In the genomic region with DNA sequence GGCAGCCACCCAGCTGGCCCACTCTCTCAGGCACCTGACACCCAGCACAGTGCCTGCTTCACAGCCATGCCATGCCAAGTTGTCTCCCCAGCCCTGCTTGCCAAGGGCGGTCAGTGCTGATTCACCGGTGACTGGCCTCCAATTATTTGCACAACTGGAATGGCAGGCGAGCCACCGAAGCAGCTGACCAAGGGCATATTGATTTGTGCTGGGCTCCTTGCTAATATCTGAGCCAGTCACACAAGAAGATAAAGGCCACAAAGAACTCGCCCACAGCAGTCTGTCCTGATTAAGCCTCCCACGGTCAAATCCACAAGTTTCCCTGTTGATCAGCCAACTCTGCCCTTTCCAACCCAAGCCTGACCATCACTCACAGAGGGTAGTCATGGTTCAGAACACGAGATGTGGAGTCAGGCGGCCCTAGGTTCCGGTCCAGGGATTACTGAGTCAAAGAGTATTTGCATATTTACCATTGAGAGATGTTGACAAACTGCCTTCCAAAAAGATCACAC, we compare ENCODE assay signal across 12 cellular contexts. TPM values are rescaled to one million over a fixed set of nuclear protein-coding genes. Genes with fewer than 3 reads are reported as not detected.
DNase-seq lines count a peak whose midpoint lies in the region; ATAC-seq and TF ChIP-seq lines count a peak whose summit lies in the region.
"Had no signal": no experiment of that assay in that cellular context is flagged by ENCODE, and none has a peak within 500 bp of the region (broad histone marks: within the 10 kb centered on the region; RNA-seq: fewer than 3 reads in every experiment).

No MANE protein-coding gene starts in this region.

- no peaks in the 10 kb centered on the region for H4K20me1 ChIP-seq in GM23338 (replicated peaks; ENCODE audit: insufficient read depth)

- TF ChIP-seq CTCF in heart right ventricle (IDR thresholded peaks at IDR 0.05) (no peak), upper lobe of right lung (IDR thresholded peaks at IDR 0.05) (no peak), GM23338 (conservative IDR thresholded peaks at IDR 0.05; ENCODE audit: low read depth in 2 of 2) (no peak)

- H3K4me1 ChIP-seq in SJSA1 (replicated peaks) (peaks cover 19% of the 10 kb centered on the region), heart right ventricle (peaks cover 0 to 26% (median 5%) of the 10 kb centered on the region in 9 donors), upper lobe of right lung (no peaks in the 10 kb centered on the region), GM23338 (ENCODE audit: insufficient read depth) (no peaks in the 10 kb centered on the region; the same call in 1 of the 2 replicates)

- WGBS in heart right ventricle, 2 donors: 58 to 65% methylated on average over 9 of the region's 9 CpGs

- no peaks in the 10 kb centered on the region for H3K27me3 ChIP-seq in SJSA1 (replicated peaks)
- H3K27me3 ChIP-seq in heart right ventricle: no peaks in the 10 kb centered on the region
- H3K27me3 ChIP-seq in upper lobe of right lung: no peaks in the 10 kb centered on the region
- H3K27me3 ChIP-seq in GM23338 (ENCODE audit: insufficient read depth): no peaks in the 10 kb centered on the region

- peaks cover 22% of the 10 kb centered on the region for H3K4me1 Mint-ChIP-seq in GM23338

- H3K9me3 Mint-ChIP-seq in GM23338: no peaks in the 10 kb centered on the region

- no peaks in the 10 kb centered on the region for H3K79me2 ChIP-seq in GM23338 (replicated peaks; ENCODE audit: insufficient read depth)

- H3K27me3 Mint-ChIP-seq in GM23338 (ENCODE audit: insufficient read depth, low read depth, poor library complexity): peaks cover 7% of the 10 kb centered on the region

- ATAC-seq in Right ventricle myocardium inferior (peak; percentile 71), heart right ventricle (peak; percentile 35 to 88 (median 78)), upper lobe of right lung (peak; percentile 11), GM23338 (no peak), HG02981 (IDR thresholded peaks at IDR 0.05; ENCODE audit: unreplicated experiment) (no peak)

- no peak for DNase-seq in Right ventricle myocardium inferior (ENCODE audit: missing footprints)
- no peak for DNase-seq in cardiac septum (ENCODE audit: low spot score)
- DNase-seq in SJSA1 (ENCODE audit: low read depth in 1 of 2, low spot score in 2 of 2): no peak
- DNase-seq in heart right ventricle: peak; percentile 60 to 73
- DNase-seq in upper lobe of right lung: no peak
- no peak for DNase-seq in GM23338 (ENCODE audit: low spot score)
- no peak for DNase-seq in stimulated activated CD4-positive, alpha-beta T cell treated with anti-CD3 and anti-CD28 coated beads, Interleukin-12 subunit alpha, Interleukin-12 subunit beta, amount 100 ng/mL, for 4 hours
- DNase-seq: activated CD4-positive, alpha-beta T cell treated with anti-CD3 and anti-CD28 coated beads for 48 hours; KG1; midbrain; stimulated activated CD4-positive, alpha-beta T cell treated with anti-CD3 and anti-CD28 coated beads, Interleukin-4, amount 100 ng/mL, for 1 hour had no signal

- H3F3A ChIP-seq in GM23338 (replicated peaks; ENCODE audit: low read depth): 0 out of 2 replicates have a peak, but pooled peaks cover 9% of the 10 kb centered on the region

- H3K9me2 ChIP-seq in GM23338 (ENCODE audit: insufficient read depth): no peaks in the 10 kb centered on the region

- H3K27ac ChIP-seq in SJSA1 (peak overlapping the region; percentile 10), heart right ventricle (peak overlapping the region in 6 of 10 donors; percentile 45 to 79 (median 66)), upper lobe of right lung (no peak overlapping the region), GM23338 (ENCODE audit: low read depth) (no peak overlapping the region)

- no peaks in the 10 kb centered on the region for H3K36me3 Mint-ChIP-seq in GM23338 (ENCODE audit: low read depth)

- no peak overlapping the region for H3K27ac Mint-ChIP-seq in GM23338

- no peak overlapping the region for H3K4me3 Mint-ChIP-seq in GM23338

- no peak overlapping the region for H2AFZ ChIP-seq in GM23338

- intact Hi-C loops in Right ventricle myocardium inferior (cut with DNase I): no loop called here
- intact Hi-C loops in cardiac septum (cut with DNase I): no loop called here
- intact Hi-C loops in heart right ventricle (cut with DNase I): no loop called here
- intact Hi-C loops in upper lobe of right lung (cut with DNase I): no loop called here

- no peak overlapping the region for H3K4me2 ChIP-seq in GM23338

- no peaks in the 10 kb centered on the region for H3K9me3 ChIP-seq in SJSA1 (replicated peaks)
- no peaks in the 10 kb centered on the region for H3K9me3 ChIP-seq in heart right ventricle
- H3K9me3 ChIP-seq in upper lobe of right lung: no peaks in the 10 kb centered on the region

- H3K36me3 ChIP-seq in SJSA1 (no peaks in the 10 kb centered on the region), heart right ventricle (no peaks in the 10 kb centered on the region), upper lobe of right lung (no peaks in the 10 kb centered on the region), GM23338 (ENCODE audit: insufficient read depth) (no peaks in the 10 kb centered on the region)

- no peak overlapping the region for H3K4me3 ChIP-seq in SJSA1
- H3K4me3 ChIP-seq in heart right ventricle: no peak overlapping the region
- H3K4me3 ChIP-seq in upper lobe of right lung: no peak overlapping the region
- no peak overlapping the region for H3K4me3 ChIP-seq in GM23338

TF ChIP-seq in GM23338, 12 proteins besides CTCF, POLR2A, EP300 and RAD21:
- TF ChIP-seq JUNB (IDR thresholded peaks at IDR 0.05; ENCODE audit: unreplicated experiment): no peak

RNA-seq across cellular contexts. Expression of a gene that starts 6.4 kb away (rescaled TPM):
- total RNA-seq in Right ventricle myocardium inferior (25.3 TPM), cardiac septum (24.1 TPM), heart right ventricle (10 to 100 TPM; 11.1 to 33.5 (median 25.1) TPM), upper lobe of right lung (44.7 TPM)
- 3.5 and 4.6 TPM in 2 replicates for total RNA-seq in SJSA1 (2014; rRNA removed; shearing (Covaris generic))
- polyA plus RNA-seq in heart right ventricle (10 to 100 TPM in 1 of 2 donors, 1 to 10 TPM in 1; 6.7 to 13.0 TPM), GM23338 (2016; fragmentation: Nextera tagmentation; extraction: Ambion mirVana) (11.2 and 11.5 TPM in 2 replicates)
- total RNA-seq in GM23338 (2014; rRNA removed; shearing (Covaris generic)): 21.5 and 22.4 TPM in 2 replicates

RNA-seq across cellular contexts. Expression of a gene that starts 49.5 kb away (rescaled TPM):
- 11.9 TPM for total RNA-seq in Right ventricle myocardium inferior
- total RNA-seq in cardiac septum: 14.9 TPM
- 20.4 and 24.5 TPM in 2 replicates for total RNA-seq in SJSA1 (2014; rRNA removed; shearing (Covaris generic))
- 10 to 100 TPM in 8 of 10 donors, 1 to 10 TPM in 2; 7.2 to 15.4 (median 12.3) TPM for total RNA-seq in heart right ventricle
- 10 to 100 TPM; 16.7 to 31.1 TPM for polyA plus RNA-seq in heart right ventricle
- total RNA-seq in upper lobe of right lung: 37.1 TPM
- total RNA-seq in GM23338 (2014; rRNA removed; shearing (Covaris generic)): 29.0 and 36.6 TPM in 2 replicates
- 92.2 and 92.4 TPM in 2 replicates for polyA plus RNA-seq in GM23338 (2016; fragmentation: Nextera tagmentation; extraction: Ambion mirVana)

RNA-seq across cellular contexts. Expression of a gene that starts 56.6 kb away (rescaled TPM):
- total RNA-seq in Right ventricle myocardium inferior (not detected), cardiac septum (0.57 TPM), heart right ventricle (under 1 TPM in 7 of 10 donors, not detected in 3; 0.25 to 0.59 (median 0.47) TPM), upper lobe of right lung (3.5 TPM)
- total RNA-seq in SJSA1 (2014; rRNA removed; shearing (Covaris generic)): 1.6 and 18.4 TPM in 2 replicates
- polyA plus RNA-seq in heart right ventricle (under 1 TPM in 1 of 2 donors, not detected in 1; 0.28 TPM), GM23338 (2016; fragmentation: Nextera tagmentation; extraction: Ambion mirVana) (19.5 and 25.1 TPM in 2 replicates)
- 7.5 and 13.4 TPM in 2 replicates for total RNA-seq in GM23338 (2014; rRNA removed; shearing (Covaris generic))

Comparison
In these comparisons a context has a peak if more than half of its experiments do, and no peak if none do; other contexts are left out.
1. DNase-seq: peak in heart right ventricle (2 of 2); none in Right ventricle myocardium inferior (single experiment), cardiac septum (single experiment), SJSA1 (0 of 2), upper lobe of right lung (single experiment), GM23338 (single experiment) and stimulated activated CD4-positive, alpha-beta T cell treated with anti-CD3 and anti-CD28 coated beads, Interleukin-12 subunit alpha, Interleukin-12 subunit beta, amount 100 ng/mL, for 4 hours (single experiment).
2. ATAC-seq: peak in Right ventricle myocardium inferior (single experiment), heart right ventricle (8 of 8) and upper lobe of right lung (single experiment); none in GM23338 (single experiment) and HG02981 (single experiment).
3. H3K27ac ChIP-seq: peak in SJSA1 (single experiment) and heart right ventricle (6 of 10); none in upper lobe of right lung (single experiment) and GM23338 (single experiment).